Comparison of ENCODE assay signal across 1 cellular context in genomic region chr12:17215754-17216153, GRCh38.
TF ChIP-seq lines count a peak whose summit lies in the region.

No MANE protein-coding gene starts in this region.

TF ChIP-seq in HCT116, 20 proteins besides CTCF, POLR2A, EP300 and RAD21:
- no peak for TF ChIP-seq ZBTB33 (IDR thresholded peaks at IDR 0.05; ENCODE audit: extremely low read depth, insufficient replicate concordance, low read length)
- TF ChIP-seq MAX (IDR thresholded peaks at IDR 0.05), result no peak
- no peak for TF ChIP-seq EGR1 (IDR thresholded peaks at IDR 0.05; ENCODE audit: low read depth)
- TF ChIP-seq REST (IDR thresholded peaks at IDR 0.05; ENCODE audit: low read depth), result no peak
- no peak for TF ChIP-seq ZNF274 (IDR thresholded peaks at IDR 0.05; ENCODE audit: low read depth, low read length)
- no peak for TF ChIP-seq ATF3 (IDR thresholded peaks at IDR 0.05)
- TF ChIP-seq SIN3A (IDR thresholded peaks at IDR 0.05; ENCODE audit: low read depth), result no peak
- no peak for TF ChIP-seq POLR2AphosphoS5 (IDR thresholded peaks at IDR 0.05; ENCODE audit: low read depth, low read length)
- no peak for TF ChIP-seq ELF1 (IDR thresholded peaks at IDR 0.05; ENCODE audit: borderline replicate concordance, low read depth)
- TF ChIP-seq CBX3 (IDR thresholded peaks at IDR 0.05; ENCODE audit: low read depth), result no peak
- TF ChIP-seq YY1 (IDR thresholded peaks at IDR 0.05; ENCODE audit: extremely low read depth, insufficient replicate concordance, low read depth, low read length), result no peak
- TF ChIP-seq EZH2phosphoT487 (IDR thresholded peaks at IDR 0.05; ENCODE audit: borderline replicate concordance), result no peak
TF ChIP-seq in HCT116: peak in this region for 0.
